8 cellular contexts compared by ENCODE assay signal in genomic region chr14:23299986-23300686, GRCh38. TPM values are rescaled to one million over a fixed set of nuclear protein-coding genes. Genes with fewer than 3 reads are reported as not detected.
DNase-seq lines count a peak whose midpoint lies in the region; ATAC-seq and TF ChIP-seq lines count a peak whose summit lies in the region.

No MANE protein-coding gene starts in this region.

- no peaks in the 10 kb centered on the region for H3K9me3 ChIP-seq in CD4-positive, CD25-positive, alpha-beta regulatory T cell (ENCODE audit: control insufficient read depth in 2 of 2, low read length in 2 of 2)
- H3K9me3 ChIP-seq in NT2/D1 (ENCODE audit: insufficient read depth, low read length) (no peaks in the 10 kb centered on the region), endocrine pancreas (ENCODE audit: control insufficient read depth, low read length) (no peaks in the 10 kb centered on the region), osteoblast (ENCODE audit: low read depth, low read length) (no peaks in the 10 kb centered on the region)

- H3K79me2 ChIP-seq in osteoblast (ENCODE audit: insufficient read depth, low read length) = peaks cover 5% of the 10 kb centered on the region

- H3K4me3 ChIP-seq in CD4-positive, CD25-positive, alpha-beta regulatory T cell (ENCODE audit: low read depth, low read length) = peak overlapping the region; percentile 92
- peak overlapping the region; percentile 67 for H3K4me3 ChIP-seq in NT2/D1 (ENCODE audit: insufficient read length, low read depth)
- peak overlapping the region; percentile 87 for H3K4me3 ChIP-seq in endocrine pancreas (ENCODE audit: control insufficient read depth, insufficient read depth, low read length)
- peak overlapping the region; percentile 80 for H3K4me3 ChIP-seq in osteoblast (ENCODE audit: insufficient read depth, low read length)

- ATAC-seq in CD4-positive, CD25-positive, alpha-beta regulatory T cell (ENCODE audit: low read depth in 2 of 2) = no peak
- ATAC-seq in HG02798 (IDR thresholded peaks at IDR 0.05; ENCODE audit: poor library complexity, unreplicated experiment) (no peak), GM18498 (IDR thresholded peaks at IDR 0.05; ENCODE audit: unreplicated experiment) (no peak)

- H3K27ac Mint-ChIP-seq in CD4-positive, CD25-positive, alpha-beta regulatory T cell = peak overlapping the region; percentile 89 to 99 (median 97)

- H3K4me2 ChIP-seq in osteoblast (ENCODE audit: insufficient read depth, low read length) = peak overlapping the region; percentile 89

- H3K9ac ChIP-seq in NT2/D1 (ENCODE audit: insufficient read length, low read depth) = peak overlapping the region; percentile 78
- peak overlapping the region; percentile 95 for H3K9ac ChIP-seq in endocrine pancreas (ENCODE audit: control insufficient read depth, insufficient read depth, low read length)

- H3K4me3 Mint-ChIP-seq in CD4-positive, CD25-positive, alpha-beta regulatory T cell = peak overlapping the region; percentile 80 to 100 (median 89)

- H3K27ac ChIP-seq in CD4-positive, CD25-positive, alpha-beta regulatory T cell (ENCODE audit: insufficient read depth, low read length, poor library complexity, severe bottlenecking) = peak overlapping the region; percentile 97
- peak overlapping the region; percentile 90 for H3K27ac ChIP-seq in osteoblast (ENCODE audit: low read depth, low read length)

- H2AFZ ChIP-seq in osteoblast (ENCODE audit: low read length) = peak overlapping the region; percentile 75

- no peaks in the 10 kb centered on the region for H3K9me3 Mint-ChIP-seq in CD4-positive, CD25-positive, alpha-beta regulatory T cell

- no peak for DNase-seq in CD4-positive, CD25-positive, alpha-beta regulatory T cell
- DNase-seq in NT2/D1 (ENCODE audit: low read depth, low spot score) (no peak), osteoblast (ENCODE audit: insufficient read length, low spot score, missing footprints) (no peak), HT-29 (ENCODE audit: low spot score) (no peak), NCI-H526 treated with DMSO at 0.1 percent for 48 hours (lab: John Stamatoyannopoulos, UW) (no peak)

- no peaks in the 10 kb centered on the region for H3K27me3 ChIP-seq in CD4-positive, CD25-positive, alpha-beta regulatory T cell (ENCODE audit: control insufficient read depth, insufficient read depth, low read length)
- H3K27me3 ChIP-seq in NT2/D1 (ENCODE audit: insufficient read depth, insufficient read length) (peaks cover 79% of the 10 kb centered on the region), endocrine pancreas (ENCODE audit: control insufficient read depth, insufficient read depth, low read length) (no peaks in the 10 kb centered on the region), osteoblast (ENCODE audit: insufficient read depth, low read length) (no peaks in the 10 kb centered on the region)

- H3K4me1 Mint-ChIP-seq in CD4-positive, CD25-positive, alpha-beta regulatory T cell = peaks cover 3 to 28% (median 12%) of the 10 kb centered on the region in 4 donors

- no peaks in the 10 kb centered on the region for H4K20me1 ChIP-seq in osteoblast (ENCODE audit: insufficient read depth, low read length)

- peaks cover 23% of the 10 kb centered on the region for H3K27me3 Mint-ChIP-seq in CD4-positive, CD25-positive, alpha-beta regulatory T cell

- no peak for TF ChIP-seq CTCF in osteoblast (IDR thresholded peaks at IDR 0.05; ENCODE audit: extremely low read depth, low read depth, low read length)

- H3K4me1 ChIP-seq in CD4-positive, CD25-positive, alpha-beta regulatory T cell (ENCODE audit: control insufficient read depth, insufficient read depth, low read length, poor library complexity, severe bottlenecking) = peaks cover 36% of the 10 kb centered on the region
- H3K4me1 ChIP-seq in NT2/D1 (ENCODE audit: insufficient read depth, insufficient read length) (peaks cover 4% of the 10 kb centered on the region), endocrine pancreas (ENCODE audit: control insufficient read depth, insufficient read depth, low read length) (peaks cover 13% of the 10 kb centered on the region), osteoblast (ENCODE audit: insufficient read depth, low read length) (peaks cover 38% of the 10 kb centered on the region)

- H3K36me3 ChIP-seq in CD4-positive, CD25-positive, alpha-beta regulatory T cell (ENCODE audit: control insufficient read depth, insufficient read depth, low read length) = peaks cover 3% of the 10 kb centered on the region
- H3K36me3 ChIP-seq in NT2/D1 (ENCODE audit: insufficient read depth, insufficient read length, low read length) = no peaks in the 10 kb centered on the region
- no peaks in the 10 kb centered on the region for H3K36me3 ChIP-seq in endocrine pancreas (ENCODE audit: control insufficient read depth, insufficient read depth, low read length)
- H3K36me3 ChIP-seq in osteoblast (ENCODE audit: insufficient read depth, low read length) = no peaks in the 10 kb centered on the region

- peaks cover 3% of the 10 kb centered on the region for H3K36me3 Mint-ChIP-seq in CD4-positive, CD25-positive, alpha-beta regulatory T cell

RNA-seq across cellular contexts. Expression of gene PPP1R3E, which starts 2.5 kb away (rescaled TPM):
- 33.2 TPM for total RNA-seq in CD4-positive, CD25-positive, alpha-beta regulatory T cell
- polyA plus RNA-seq in CD4-positive, CD25-positive, alpha-beta regulatory T cell = 1 to 10 TPM; 2.5 to 4.6 (median 2.9) TPM
- 7.6 and 9.1 TPM in 2 replicates for total RNA-seq in osteoblast
- 2.7 and 4.3 TPM in 2 replicates for total RNA-seq in HT-29 (2014; rRNA removed; shearing (Covaris generic))

RNA-seq across cellular contexts. Expression of gene BCL2L2, which starts 6.5 kb away (rescaled TPM):
- 2.6 TPM for total RNA-seq in CD4-positive, CD25-positive, alpha-beta regulatory T cell
- not detected for polyA plus RNA-seq in CD4-positive, CD25-positive, alpha-beta regulatory T cell
- 19.5 and 21.2 TPM in 2 replicates for total RNA-seq in osteoblast
- total RNA-seq in HT-29 (2014; rRNA removed; shearing (Covaris generic)) = 14.6 and 20.3 TPM in 2 replicates

RNA-seq across cellular contexts. Expression of gene HOMEZ, which starts 14.2 kb away (rescaled TPM):
- total RNA-seq in CD4-positive, CD25-positive, alpha-beta regulatory T cell = 3.3 TPM
- polyA plus RNA-seq in CD4-positive, CD25-positive, alpha-beta regulatory T cell = 1 to 10 TPM; 4.7 to 7.4 (median 6.4) TPM
- total RNA-seq in osteoblast = 5.4 and 8.0 TPM in 2 replicates
- 4.3 and 7.9 TPM in 2 replicates for total RNA-seq in HT-29 (2014; rRNA removed; shearing (Covaris generic))

RNA-seq across cellular contexts. Expression of gene PABPN1, which starts 21.1 kb away (rescaled TPM):
- total RNA-seq in CD4-positive, CD25-positive, alpha-beta regulatory T cell = 188 TPM
- polyA plus RNA-seq in CD4-positive, CD25-positive, alpha-beta regulatory T cell = 100 to 1,000 TPM in 1 of 4 donors, 10 to 100 TPM in 3; 78.8 to 102 (median 89.3) TPM
- total RNA-seq in osteoblast = 42.3 and 51.9 TPM in 2 replicates
- total RNA-seq in HT-29 (2014; rRNA removed; shearing (Covaris generic)) = 63.4 and 72.1 TPM in 2 replicates

RNA-seq across cellular contexts. Expression of gene SLC22A17, which starts 52.6 kb away (rescaled TPM):
- 3.2 TPM for total RNA-seq in CD4-positive, CD25-positive, alpha-beta regulatory T cell
- polyA plus RNA-seq in CD4-positive, CD25-positive, alpha-beta regulatory T cell = 1 to 10 TPM in 3 of 4 donors, under 1 TPM in 1; 0.94 to 3.2 (median 2.1) TPM
- 18.1 and 19.7 TPM in 2 replicates for total RNA-seq in osteoblast
- not detected in 2 replicates for total RNA-seq in HT-29 (2014; rRNA removed; shearing (Covaris generic))
